In genomic region chr22:32411829-32412592, GRCh38 we compare ENCODE assay signal across 8 cellular contexts. TPM values are rescaled to one million over a fixed set of nuclear protein-coding genes. Genes with fewer than 3 reads are reported as not detected.
DNase-seq lines count a peak whose midpoint lies in the region; ATAC-seq and TF ChIP-seq lines count a peak whose summit lies in the region.

TSS of gene RTCB (minus strand) at chr22:32412247. CDS start at chr22:32412156, 91 bp downstream.

- peak within 1 kb of the TSS; percentile 90 for H3K27ac Mint-ChIP-seq in HFFc6
- H3K27ac Mint-ChIP-seq in T-helper 2 cell treated with Interferon-gamma antibody and Interleukin-4, amounts not matched to agents 5 μg/mL and 100 μg/mL, for 36 hours, result peak within 1 kb of the TSS; percentile 94
- peak within 1 kb of the TSS; percentile 84 for H3K27ac Mint-ChIP-seq in type B pancreatic cell

- H3K27me3 Mint-ChIP-seq in HFFc6 (ENCODE audit: insufficient read depth) (peaks cover 9% of the 10 kb centered on the region), type B pancreatic cell (peaks cover 12% of the 10 kb centered on the region)
- no peaks in the 10 kb centered on the region for H3K27me3 Mint-ChIP-seq in T-helper 2 cell treated with Interferon-gamma antibody and Interleukin-4, amounts not matched to agents 5 μg/mL and 100 μg/mL, for 36 hours (ENCODE audit: low read depth)

- H3K4me1 Mint-ChIP-seq in HFFc6 (ENCODE audit: low read depth) (peaks cover 27% of the 10 kb centered on the region), type B pancreatic cell (ENCODE audit: unreplicated experiment) (peaks cover 31% of the 10 kb centered on the region)
- peaks cover 49% of the 10 kb centered on the region for H3K4me1 Mint-ChIP-seq in T-helper 2 cell treated with Interferon-gamma antibody and Interleukin-4, amounts not matched to agents 5 μg/mL and 100 μg/mL, for 36 hours (ENCODE audit: low read depth)

- peak; percentile 95 for ATAC-seq in left ventricle myocardium superior

- DNase-seq in ELF-1 (ENCODE audit: low read depth, low spot score), result peak; percentile 90
- peak; percentile 93 for DNase-seq in HFFc6
- peak; percentile 75 for DNase-seq in NCI-H1694 (lab: John Stamatoyannopoulos, UW)
- peak; percentile 90 for DNase-seq in T-helper 2 cell treated with Interferon-gamma antibody and Interleukin-4, amounts not matched to agents 5 μg/mL and 100 μg/mL, for 36 hours (ENCODE audit: low spot score)
- peak in 57 of 58 donors; percentile 49 to 92 (median 84) for DNase-seq in anterior cingulate cortex (lab: John Stamatoyannopoulos, UW)
- DNase-seq in left ventricle myocardium superior, result peak; percentile 95
- peak; percentile 97 for DNase-seq in posterior vena cava (ENCODE audit: low spot score)
- DNase-seq in type B pancreatic cell (ENCODE audit: extremely low spot score, unreplicated experiment), result peak; percentile 92

- TF ChIP-seq CTCF in HFFc6 (IDR thresholded peaks at IDR 0.05) (no peak), type B pancreatic cell (conservative IDR thresholded peaks at IDR 0.05) (no peak)

- intact Hi-C loops in left ventricle myocardium superior (cut with micrococcal nuclease) (no loop called here), posterior vena cava (cut with DNase I) (no loop called here)

- H3K36me3 Mint-ChIP-seq in HFFc6 (ENCODE audit: low read depth) (peaks cover 15% of the 10 kb centered on the region), type B pancreatic cell (peaks cover 12% of the 10 kb centered on the region)
- peaks cover 30% of the 10 kb centered on the region for H3K36me3 Mint-ChIP-seq in T-helper 2 cell treated with Interferon-gamma antibody and Interleukin-4, amounts not matched to agents 5 μg/mL and 100 μg/mL, for 36 hours (ENCODE audit: low read depth)

- H3K9me3 Mint-ChIP-seq in HFFc6 (no peaks in the 10 kb centered on the region), type B pancreatic cell (no peaks in the 10 kb centered on the region)
- no peaks in the 10 kb centered on the region for H3K9me3 Mint-ChIP-seq in T-helper 2 cell treated with Interferon-gamma antibody and Interleukin-4, amounts not matched to agents 5 μg/mL and 100 μg/mL, for 36 hours

- H3K4me3 Mint-ChIP-seq in HFFc6, result peak within 1 kb of the TSS; percentile 98
- peak within 1 kb of the TSS; percentile 95 for H3K4me3 Mint-ChIP-seq in T-helper 2 cell treated with Interferon-gamma antibody and Interleukin-4, amounts not matched to agents 5 μg/mL and 100 μg/mL, for 36 hours
- peak within 1 kb of the TSS; percentile 98 for H3K4me3 Mint-ChIP-seq in type B pancreatic cell

RNA-seq across cellular contexts. Expression of gene RTCB, which starts in this region (rescaled TPM):
- total RNA-seq in HFFc6 (2021; fragmentation: NEBNext Ultra II Directional; extraction: Animal tissue kit (Norgen Biotek cat#: 25700)), result 10 to 100 TPM; 89.9 to 95.6 (median 92.4) TPM
- total RNA-seq in left ventricle myocardium superior (43.0 TPM), posterior vena cava (10 to 100 TPM; 42.9 to 45.5 TPM), type B pancreatic cell (ENCODE audit: low replicate concordance) (86.2 and 87.7 TPM in 2 replicates)

Comparison
In these comparisons a context has a peak if more than half of its experiments do, and no peak if none do; other contexts are left out.
1. Peak in every context shown above with its lines: DNase-seq and ATAC-seq.